ENCODE assay signal across 26 cellular contexts in the genomic region with DNA sequence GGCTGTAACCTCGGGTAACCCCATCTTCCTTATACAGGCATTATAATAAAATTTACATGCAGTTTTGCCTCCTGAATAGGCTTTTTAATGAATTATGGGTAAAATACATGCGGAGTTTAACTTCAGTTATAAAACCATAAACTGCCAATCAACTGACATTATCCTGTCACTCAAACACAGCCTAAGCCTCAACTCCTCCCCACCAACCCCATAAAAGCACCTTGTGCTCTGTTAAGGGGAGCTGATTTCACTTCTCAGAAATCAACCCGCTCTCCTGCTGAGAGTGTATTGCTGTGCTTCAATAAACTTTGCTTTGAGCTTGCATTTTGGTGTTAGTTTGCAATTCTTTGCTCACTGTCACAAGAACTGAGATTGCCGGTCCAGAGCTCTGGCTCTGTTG.
DNase-seq lines count a peak whose midpoint lies in the region; ATAC-seq and TF ChIP-seq lines count a peak whose summit lies in the region.
"Had no signal": no experiment of that assay in that cellular context is flagged by ENCODE, and none has a peak within 500 bp of the region (broad histone marks: within the 10 kb centered on the region; RNA-seq: fewer than 3 reads in every experiment).

No MANE protein-coding gene starts in this region.

- peak overlapping the region; percentile 17; the same call in 1 of the 2 replicates for H2AFZ ChIP-seq in SK-N-SH (ENCODE audit: low read depth)
- peak overlapping the region; percentile 69 for H2AFZ ChIP-seq in SU-DHL-6 (ENCODE audit: low read depth, low read length, severe bottlenecking)
- H2AFZ ChIP-seq in neural cell (ENCODE audit: low read depth, low read length), result no peak overlapping the region

- TF ChIP-seq EP300 in SK-N-SH (IDR thresholded peaks at IDR 0.05; ENCODE audit: borderline replicate concordance in 1 of 2, low read depth in 1 of 2, low read length in 1 of 2), result no peak
- TF ChIP-seq EP300 in neural cell (conservative IDR thresholded peaks at IDR 0.05; ENCODE audit: poor library complexity, severe bottlenecking), result peak; percentile 73

- H3K79me2 ChIP-seq in SK-N-SH (ENCODE audit: insufficient read depth), result no peaks in the 10 kb centered on the region
- H3K79me2 ChIP-seq in SU-DHL-6 (ENCODE audit: insufficient read depth, low read length), result no peaks in the 10 kb centered on the region
- H3K79me2 ChIP-seq in neural cell (replicated peaks; ENCODE audit: insufficient read depth, low read length), result no peaks in the 10 kb centered on the region

- no peaks in the 10 kb centered on the region for H3K9me3 ChIP-seq in SK-N-SH
- no peaks in the 10 kb centered on the region for H3K9me3 ChIP-seq in SU-DHL-6 (ENCODE audit: insufficient read depth, low read length)
- H3K9me3 ChIP-seq in neural cell (ENCODE audit: low read length), result no peaks in the 10 kb centered on the region
- H3K9me3 ChIP-seq: A549, BE2C, BLaER1 had no signal

- no peaks in the 10 kb centered on the region; a peak in 1 of 4 replicates for H3K4me1 ChIP-seq in SK-N-SH (ENCODE audit: control insufficient read depth in 1 of 2, insufficient read depth in 2 of 2, low read depth in 1 of 2, low read length in 1 of 2)
- H3K4me1 ChIP-seq: BLaER1 had no signal

- no peak overlapping the region for H3K4me3 ChIP-seq in SK-N-SH (ENCODE audit: low read depth in 2 of 2, low read length in 1 of 2)
- H3K4me3 ChIP-seq in SU-DHL-6 (ENCODE audit: insufficient read depth, low read length, poor library complexity, severe bottlenecking), result no peak overlapping the region
- H3K4me3 ChIP-seq in neural cell (ENCODE audit: low read length), result no peak overlapping the region
- H3K4me3 ChIP-seq: A549, BLaER1, GM12878 had no signal

- H3K9ac ChIP-seq in SK-N-SH (no peak overlapping the region), SU-DHL-6 (ENCODE audit: low read length) (no peak overlapping the region), neural cell (ENCODE audit: low read length) (no peak overlapping the region)
- H3K9ac ChIP-seq: BLaER1 had no signal

- no peaks in the 10 kb centered on the region for H3K27me3 Mint-ChIP-seq in activated CD8-positive, alpha-beta T cell treated with anti-CD3 and anti-CD28 coated beads, Interleukin-2, amount 10 ng/mL, durations not matched to agents 7 days and 5 days (ENCODE audit: low read depth)
- H3K27me3 Mint-ChIP-seq: CD4-positive, alpha-beta memory T cell; CD4-positive, CD25-positive, alpha-beta regulatory T cell had no signal

- H3K9me2 ChIP-seq in SK-N-SH (no peaks in the 10 kb centered on the region), SU-DHL-6 (replicated peaks; ENCODE audit: insufficient read depth, low read length) (no peaks in the 10 kb centered on the region), neural cell (ENCODE audit: insufficient read depth, low read length) (no peaks in the 10 kb centered on the region)

- no peaks in the 10 kb centered on the region for H3K36me3 Mint-ChIP-seq in activated CD8-positive, alpha-beta T cell treated with anti-CD3 and anti-CD28 coated beads, Interleukin-2, amount 10 ng/mL, durations not matched to agents 7 days and 5 days (ENCODE audit: low read depth)
- H3K36me3 Mint-ChIP-seq in activated naive CD4-positive, alpha-beta T cell treated with anti-CD3 and anti-CD28 coated beads, Interleukin-2, amount 50 U/mL, for 72 hours, result peaks cover 0 to 19% of the 10 kb centered on the region in 2 donors
- H3K36me3 Mint-ChIP-seq: CD14-positive monocyte; CD4-positive, alpha-beta memory T cell; CD4-positive, CD25-positive, alpha-beta regulatory T cell; CD8-positive, alpha-beta memory T cell had no signal

- no peak overlapping the region for H3K27ac Mint-ChIP-seq in activated CD8-positive, alpha-beta T cell treated with anti-CD3 and anti-CD28 coated beads, Interleukin-2, amount 10 ng/mL, durations not matched to agents 7 days and 5 days
- no peak overlapping the region for H3K27ac Mint-ChIP-seq in activated naive CD4-positive, alpha-beta T cell treated with anti-CD3 and anti-CD28 coated beads, Interleukin-2, amount 50 U/mL, for 72 hours
- H3K27ac Mint-ChIP-seq: CD14-positive monocyte; CD4-positive, CD25-positive, alpha-beta regulatory T cell; CD8-positive, alpha-beta memory T cell had no signal

- TF ChIP-seq RAD21 in SK-N-SH (IDR thresholded peaks at IDR 0.05; ENCODE audit: low read length) (no peak), neural cell (conservative IDR thresholded peaks at IDR 0.05) (no peak)

- H3K27ac ChIP-seq in SK-N-SH (ENCODE audit: low read depth in 2 of 2, low read length in 1 of 2) (no peak overlapping the region), SU-DHL-6 (ENCODE audit: low read depth, low read length) (no peak overlapping the region), neural cell (ENCODE audit: low read length) (no peak overlapping the region)
- H3K27ac ChIP-seq: 22Rv1, A549, BLaER1 had no signal

- TF ChIP-seq CTCF in SK-N-SH (IDR thresholded peaks at IDR 0.05) (no peak), SU-DHL-6 (IDR thresholded peaks at IDR 0.05; ENCODE audit: insufficient read depth, low read length, poor library complexity, severe bottlenecking) (no peak), neural cell (IDR thresholded peaks at IDR 0.05; ENCODE audit: poor library complexity, severe bottlenecking) (no peak)

- no peak for ATAC-seq in SK-N-SH treated with all-trans-retinoic acid at 6 μM for 48 hours
- ATAC-seq in HG03521 (IDR thresholded peaks at IDR 0.05; ENCODE audit: unreplicated experiment), result no peak
- ATAC-seq in activated CD8-positive, alpha-beta T cell treated with anti-CD3 and anti-CD28 coated beads, Interleukin-2, amount 10 ng/mL, durations not matched to agents 7 days and 5 days, result no peak
- no peak for ATAC-seq in activated naive CD4-positive, alpha-beta T cell treated with anti-CD3 and anti-CD28 coated beads, Interleukin-2, amount 50 U/mL, for 72 hours
- ATAC-seq: A549, GM12878 had no signal

- DNase-seq in SK-N-SH (no peak), HEK293T (ENCODE audit: extremely low spot score) (no peak)
- no peak for DNase-seq in activated CD8-positive, alpha-beta T cell treated with anti-CD3 and anti-CD28 coated beads, Interleukin-2, amount 10 ng/mL, durations not matched to agents 7 days and 5 days
- no peak for DNase-seq in activated naive CD4-positive, alpha-beta T cell treated with anti-CD3 and anti-CD28 coated beads, Interleukin-2, amount 50 U/mL, for 72 hours (ENCODE audit: low spot score in 2 of 2)
- DNase-seq: BE2C; C1 segment of cervical spinal cord; CD4-positive, alpha-beta memory T cell; CD4-positive, CD25-positive, alpha-beta regulatory T cell; CD8-positive, alpha-beta memory T cell; COR-L47; DMS 273 treated with DMSO at 0.1 percent for 48 hours; DMS153; DMS53; DMS79; DND-41; EL; GDM1 had no signal

- H3K27me3 ChIP-seq in SK-N-SH (ENCODE audit: insufficient read depth), result no peaks in the 10 kb centered on the region
- no peaks in the 10 kb centered on the region for H3K27me3 ChIP-seq in SU-DHL-6 (ENCODE audit: low read length)
- no peaks in the 10 kb centered on the region for H3K27me3 ChIP-seq in neural cell (ENCODE audit: insufficient read depth, low read depth, low read length)
- H3K27me3 ChIP-seq: BE2C, BLaER1 had no signal

- CTCF ChIA-PET in SK-N-SH (lab: Yijun Ruan, JAX) (no interaction called here), HEK293T (lab: Yijun Ruan, JAX) (no interaction called here)
- CTCF ChIA-PET in activated CD8-positive, alpha-beta T cell treated with anti-CD3 and anti-CD28 coated beads, Interleukin-2, amount 10 ng/mL, durations not matched to agents 7 days and 5 days (lab: Charles Lee), result no interaction called here

- H3F3A ChIP-seq in SK-N-SH (replicated peaks; ENCODE audit: insufficient read depth) (no peaks in the 10 kb centered on the region), SU-DHL-6 (ENCODE audit: insufficient read depth) (no peaks in the 10 kb centered on the region), neural cell (ENCODE audit: insufficient read depth, low read length, poor library complexity, severe bottlenecking) (no peaks in the 10 kb centered on the region)

- 67% methylated on average over 4 of the region's 4 CpGs for WGBS in SK-N-SH (ENCODE audit: low lambda C conversion rate)

- H3K4me2 ChIP-seq in SK-N-SH, result no peak overlapping the region
- no peak overlapping the region for H3K4me2 ChIP-seq in SU-DHL-6 (ENCODE audit: low read depth, low read length, poor library complexity, severe bottlenecking)
- no peak overlapping the region for H3K4me2 ChIP-seq in neural cell (ENCODE audit: low read length)
- H3K4me2 ChIP-seq: A549, BLaER1 had no signal

- H3K9me3 Mint-ChIP-seq in activated CD8-positive, alpha-beta T cell treated with anti-CD3 and anti-CD28 coated beads, Interleukin-2, amount 10 ng/mL, durations not matched to agents 7 days and 5 days (ENCODE audit: insufficient read depth), result peaks cover 4% of the 10 kb centered on the region
- H3K9me3 Mint-ChIP-seq in activated naive CD4-positive, alpha-beta T cell treated with anti-CD3 and anti-CD28 coated beads, Interleukin-2, amount 50 U/mL, for 72 hours, result peaks cover 5 to 18% of the 10 kb centered on the region in 2 donors

- H4K20me1 ChIP-seq in SK-N-SH (ENCODE audit: insufficient read depth), result no peaks in the 10 kb centered on the region
- H4K20me1 ChIP-seq in SU-DHL-6 (ENCODE audit: low read depth, low read length), result no peaks in the 10 kb centered on the region
- H4K20me1 ChIP-seq in neural cell (ENCODE audit: insufficient read depth), result no peaks in the 10 kb centered on the region
- H4K20me1 ChIP-seq: BLaER1 had no signal

- H3K4me3 Mint-ChIP-seq in activated CD8-positive, alpha-beta T cell treated with anti-CD3 and anti-CD28 coated beads, Interleukin-2, amount 10 ng/mL, durations not matched to agents 7 days and 5 days, result no peak overlapping the region
- H3K4me3 Mint-ChIP-seq: CD14-positive monocyte; CD4-positive, alpha-beta memory T cell had no signal

- POLR2A ChIA-PET in SK-N-SH (lab: Yijun Ruan, JAX) (no interaction called here), HEK293T (lab: Yijun Ruan, JAX) (no interaction called here)
- POLR2A ChIA-PET in activated CD8-positive, alpha-beta T cell treated with anti-CD3 and anti-CD28 coated beads, Interleukin-2, amount 10 ng/mL, durations not matched to agents 7 days and 5 days (lab: Charles Lee), result no interaction called here

- H3K36me3 ChIP-seq in SK-N-SH (replicated peaks in 1 of 2; ENCODE audit: control insufficient read depth in 1 of 2, insufficient read depth in 2 of 2, low read length in 1 of 2), result no peaks in the 10 kb centered on the region
- H3K36me3 ChIP-seq in SU-DHL-6 (ENCODE audit: low read length), result no peaks in the 10 kb centered on the region
- H3K36me3 ChIP-seq in neural cell (ENCODE audit: insufficient read depth, low read length), result no peaks in the 10 kb centered on the region
- H3K36me3 ChIP-seq: BE2C, BLaER1 had no signal

- no peaks in the 10 kb centered on the region for H3K4me1 Mint-ChIP-seq in activated CD8-positive, alpha-beta T cell treated with anti-CD3 and anti-CD28 coated beads, Interleukin-2, amount 10 ng/mL, durations not matched to agents 7 days and 5 days (ENCODE audit: low read depth)
- H3K4me1 Mint-ChIP-seq: CD14-positive monocyte; CD4-positive, alpha-beta memory T cell; CD4-positive, CD25-positive, alpha-beta regulatory T cell; CD8-positive, alpha-beta memory T cell had no signal

TF ChIP-seq in SK-N-SH, 30 proteins besides CTCF, POLR2A, EP300 and RAD21 (continues in another document):
- no peak for TF ChIP-seq GATA2 (CRISPR knock-in tag; IDR thresholded peaks at IDR 0.05)

TF ChIP-seq in SK-N-SH treated with all-trans-retinoic acid at 6 μM for 48 hours, 23 proteins besides CTCF, POLR2A, EP300 and RAD21 (continues in another document):
- TF ChIP-seq GLIS3 (CRISPR knock-in tag; IDR thresholded peaks at IDR 0.05), result no peak
